ENCODE assay signal across 32 cellular contexts in genomic region chr20:46366826-46367225, GRCh38. TPM values are rescaled to one million over a fixed set of nuclear protein-coding genes. Genes with fewer than 3 reads are reported as not detected.
A peak's percentile ranks its signal among the peaks of the same experiment; 100 is the strongest.
DNase-seq lines count a peak whose midpoint lies in the region; ATAC-seq and TF ChIP-seq lines count a peak whose summit lies in the region.
"Had no signal": no experiment of that assay in that cellular context is flagged by ENCODE, and none has a peak within 500 bp of the region (broad histone marks: within the 10 kb centered on the region; RNA-seq: fewer than 3 reads in every experiment).

No MANE protein-coding gene starts in this region.

- peaks cover 90% of the 10 kb centered on the region for H3K36me3 Mint-ChIP-seq in activated T-cell treated with anti-CD3 and anti-CD28 coated beads, Interleukin-2, amount 50 U/mL, for 24 hours (ENCODE audit: low read depth)
- peaks cover 40% of the 10 kb centered on the region for H3K36me3 Mint-ChIP-seq in T-cell

- H3K9me3 Mint-ChIP-seq in activated T-cell treated with anti-CD3 and anti-CD28 coated beads, Interleukin-2, amount 50 U/mL, for 24 hours, result no peaks in the 10 kb centered on the region
- H3K9me3 Mint-ChIP-seq in T-cell, result no peaks in the 10 kb centered on the region
- H3K9me3 Mint-ChIP-seq: stimulated activated naive B cell treated with anti-CD40 and anti-IgM and Interleukin-4, amounts not matched to agents 10 μg/mL and 1 μg/mL and 100 μg/mL, for 72 hours had no signal

- H3K9me3 ChIP-seq in neutrophil (no peaks in the 10 kb centered on the region), ascending aorta (no peaks in the 10 kb centered on the region)
- H3K9me3 ChIP-seq: BE2C, heart right ventricle, Peyer's patch had no signal

- H3K4me3 ChIP-seq in neutrophil (ENCODE audit: low read depth in 1 of 2, low read length in 1 of 2) (no peak overlapping the region), ascending aorta (no peak overlapping the region)
- H3K4me3 ChIP-seq: heart right ventricle, Peyer's patch had no signal

- H3K27me3 ChIP-seq in neutrophil (no peaks in the 10 kb centered on the region), ascending aorta (no peaks in the 10 kb centered on the region)
- H3K27me3 ChIP-seq: BE2C, foreskin keratinocyte, heart right ventricle, Peyer's patch had no signal

- H3K27ac ChIP-seq in caudate nucleus (ENCODE audit: low read depth, low read length) (peak overlapping the region; percentile 94), neutrophil (peak overlapping the region; percentile 96), ascending aorta (no peak overlapping the region)
- H3K27ac ChIP-seq: foreskin keratinocyte, heart right ventricle, Peyer's patch had no signal

- H3K36me3 ChIP-seq in neutrophil (peaks cover 65% of the 10 kb centered on the region), ascending aorta (peaks cover 45 to 66% of the 10 kb centered on the region in 2 donors)

- no peak overlapping the region for H3K4me3 Mint-ChIP-seq in activated T-cell treated with anti-CD3 and anti-CD28 coated beads, Interleukin-2, amount 50 U/mL, for 24 hours
- no peak overlapping the region for H3K4me3 Mint-ChIP-seq in T-cell
- H3K4me3 Mint-ChIP-seq: stimulated activated naive B cell treated with anti-CD40 and anti-IgM and Interleukin-4, amounts not matched to agents 10 μg/mL and 1 μg/mL and 100 μg/mL, for 72 hours had no signal

- H3K27ac Mint-ChIP-seq in activated T-cell treated with anti-CD3 and anti-CD28 coated beads, Interleukin-2, amount 50 U/mL, for 24 hours, result peak overlapping the region; percentile 80
- peak overlapping the region; percentile 93 to 94 for H3K27ac Mint-ChIP-seq in T-cell

- no peak for DNase-seq in activated T-cell treated with anti-CD3 and anti-CD28 coated beads, Interleukin-2, amount 50 U/mL, for 24 hours
- no peak for DNase-seq in activated T-cell treated with anti-CD3 and anti-CD28 coated beads, Interleukin-2, amount 50 U/mL, for 48 hours
- DNase-seq in T-cell, result no peak
- no peak for DNase-seq in caudate nucleus (lab: John Stamatoyannopoulos, UW)
- DNase-seq in RPMI8226, result no peak
- DNase-seq in ascending aorta (ENCODE audit: low spot score in 2 of 2), result no peak
- DNase-seq: activated CD4-positive, alpha-beta T cell treated with anti-CD3 and anti-CD28 coated beads for 4 hours; activated CD8-positive, alpha-beta memory T cell treated with anti-CD3 and anti-CD28 coated beads, Interleukin-2, amount 50 U/mL, for 4 hours; activated gamma-delta T cell treated with Interleukin-2 at 50 U/mL for 16 hours; BE2C; Calu3; DND-41; effector CD8-positive, alpha-beta T cell; foreskin keratinocyte; GOT3; heart right ventricle; Kasumi-1; mesenchymal stem cell; MV-4-11; NCI-H2171; NCI-H526; retina; stimulated activated CD4-positive, alpha-beta T cell treated with anti-CD3 and anti-CD28 coated beads, Interleukin-4, amount 100 ng/mL, for 1 hour; stimulated activated naive B cell treated with anti-CD40 and anti-IgM and Interleukin-4, amounts not matched to agents 10 μg/mL and 1 μg/mL and 100 μg/mL, for 72 hours had no signal

- POLR2A ChIA-PET in T-cell (lab: Charles Lee), result no interaction called here

- H3K4me1 Mint-ChIP-seq in activated T-cell treated with anti-CD3 and anti-CD28 coated beads, Interleukin-2, amount 50 U/mL, for 24 hours (ENCODE audit: low read depth), result peaks cover 64% of the 10 kb centered on the region
- H3K4me1 Mint-ChIP-seq in T-cell, result peaks cover 51 to 61% (median 58%) of the 10 kb centered on the region in 3 donors

- H3K4me1 ChIP-seq in neutrophil (ENCODE audit: control insufficient read depth in 1 of 2, insufficient read depth in 1 of 2, low read depth in 1 of 2, low read length in 1 of 2) (peaks cover 42 to 47% of the 10 kb centered on the region in 2 experiments), ascending aorta (peaks cover 9 to 24% of the 10 kb centered on the region in 2 donors)
- H3K4me1 ChIP-seq: foreskin keratinocyte had no signal

- ATAC-seq in T-cell (replicated peaks in 1 of 4) (no peak), HG02852 (IDR thresholded peaks at IDR 0.05; ENCODE audit: unreplicated experiment) (no peak)
- ATAC-seq: esophagus mucosa; foreskin keratinocyte; heart right ventricle; left lobe of liver; stimulated activated naive B cell treated with anti-CD40 and anti-IgM and Interleukin-4, amounts not matched to agents 10 μg/mL and 1 μg/mL and 100 μg/mL, for 72 hours had no signal

- no peaks in the 10 kb centered on the region for H3K27me3 Mint-ChIP-seq in activated T-cell treated with anti-CD3 and anti-CD28 coated beads, Interleukin-2, amount 50 U/mL, for 24 hours
- H3K27me3 Mint-ChIP-seq in T-cell, result no peaks in the 10 kb centered on the region
- H3K27me3 Mint-ChIP-seq: stimulated activated naive B cell treated with anti-CD40 and anti-IgM and Interleukin-4, amounts not matched to agents 10 μg/mL and 1 μg/mL and 100 μg/mL, for 72 hours had no signal

- CTCF ChIA-PET in T-cell (lab: Charles Lee), result no interaction called here

- intact Hi-C loops in ascending aorta (cut with DNase I), result no loop called here

- TF ChIP-seq CTCF in neutrophil (IDR thresholded peaks at IDR 0.05) (no peak), ascending aorta (IDR thresholded peaks at IDR 0.05) (no peak)

RNA-seq across cellular contexts. Expression of gene ELMO2, which starts 39.6 kb away (rescaled TPM):
- 10 to 100 TPM; 48.8 to 86.6 (median 54.2) TPM for total RNA-seq in T-cell
- 77.5 TPM for total RNA-seq in ascending aorta

RNA-seq across cellular contexts. Expression of gene CDH22, which starts 58.5 kb away (rescaled TPM):
- total RNA-seq in T-cell (not detected), ascending aorta (not detected)
- total RNA-seq: A673, Calu3, foreskin keratinocyte, myocyte, osteoblast, Peyer's patch had no signal

Comparison
In these comparisons a context has a peak if more than half of its experiments do, and no peak if none do; other contexts are left out.
1. H3K27ac ChIP-seq: peak in caudate nucleus (single experiment) and neutrophil (single experiment); none in ascending aorta (0 of 2).